ENCODE assay signal across 38 cellular contexts in the genomic region with DNA sequence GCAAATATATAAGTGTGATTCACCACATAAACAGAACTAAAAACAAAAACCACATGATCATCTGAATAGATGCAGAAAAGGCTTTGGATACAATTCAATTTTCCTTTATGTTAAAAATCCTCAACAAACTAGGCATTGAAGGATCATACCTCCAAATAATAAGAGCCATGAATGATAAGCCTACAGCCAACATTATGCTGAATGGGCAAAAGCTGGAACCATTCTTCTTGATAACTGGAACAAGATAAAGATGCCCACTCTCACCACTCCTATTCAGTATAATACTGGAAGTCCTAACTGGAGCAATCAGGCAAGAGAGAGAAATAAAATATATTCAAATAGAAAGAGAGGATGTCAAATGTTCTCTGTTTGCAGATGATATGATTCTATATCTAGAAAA. TPM values are rescaled to one million over a fixed set of nuclear protein-coding genes. Genes with fewer than 3 reads are reported as not detected.
"Had no signal": no experiment of that assay in that cellular context is flagged by ENCODE, and none has a peak within 500 bp of the region (broad histone marks: within the 10 kb centered on the region; RNA-seq: fewer than 3 reads in every experiment).

No MANE protein-coding gene starts in this region.

- H3K27me3 ChIP-seq: adrenal gland, ascending aorta, body of pancreas, brain microvascular endothelial cell, breast epithelium, cardiac muscle cell had no signal

- H3K4me3 ChIP-seq: adrenal gland, ascending aorta, body of pancreas, breast epithelium, cardiac muscle cell had no signal

- ATAC-seq: activated naive CD4-positive, alpha-beta T cell treated with anti-CD3 and anti-CD28 coated beads, Interleukin-2, amount 50 U/mL, for 72 hours; activated naive CD8-positive, alpha-beta T cell treated with anti-CD3 and anti-CD28 coated beads, Interleukin-2, amount 50 U/mL, for 24 hours; activated T-cell treated with anti-CD3 and anti-CD28 coated beads, Interleukin-2, amount 50 U/mL, for 4 hours; activated T-cell treated with anti-CD3 and anti-CD28 coated beads, Interleukin-2, amount 50 U/mL, for 72 hours; activated T-helper 17 cell treated with anti-CD3 and anti-CD28 coated beads, Interleukin-2, amount 50 U/mL, for 72 hours; body of pancreas had no signal

- H3K9me3 ChIP-seq: adrenal gland had no signal

- H3K4me1 ChIP-seq: adrenal gland, ascending aorta, body of pancreas, breast epithelium had no signal

- H3K27ac ChIP-seq: adrenal gland, ascending aorta, body of pancreas, brain microvascular endothelial cell, breast epithelium, cardiac muscle cell had no signal

- H3K36me3 ChIP-seq: adrenal gland, ascending aorta, brain microvascular endothelial cell, breast epithelium, cardiac muscle cell had no signal

- DNase-seq: activated effector memory CD4-positive, alpha-beta T cell treated with anti-CD3 and anti-CD28 coated beads, Interleukin-2, amount 50 U/mL, for 16 hours; activated effector memory CD4-positive, alpha-beta T cell treated with Interleukin-2 at 50 U/mL for 16 hours; activated gamma-delta T cell; activated gamma-delta T cell treated with Interleukin-2 at 50 U/mL for 16 hours; activated naive CD4-positive, alpha-beta T cell; activated naive CD4-positive, alpha-beta T cell treated with anti-CD3 and anti-CD28 coated beads for 36 hours; activated naive CD4-positive, alpha-beta T cell treated with anti-CD3 and anti-CD28 coated beads, Interleukin-2, amount 10 ng/mL, durations not matched to agents 7 days and 5 days; activated naive CD4-positive, alpha-beta T cell treated with anti-CD3 and anti-CD28 coated beads, Interleukin-2, amount 50 U/mL, for 16 hours; activated naive CD4-positive, alpha-beta T cell treated with Interleukin-2 at 50 U/mL for 16 hours; activated naive CD8-positive, alpha-beta T cell treated with anti-CD3 and anti-CD28 coated beads for 36 hours; activated naive CD8-positive, alpha-beta T cell treated with anti-CD3 and anti-CD28 coated beads, Interleukin-2, amount 10 ng/mL, durations not matched to agents 7 days and 5 days; activated naive CD8-positive, alpha-beta T cell treated with anti-CD3 and anti-CD28 coated beads, Interleukin-2, amount 50 U/mL, for 24 hours; activated T-cell treated with anti-CD3 and anti-CD28 coated beads, Interleukin-2, amount 50 U/mL, for 24 hours; activated T-cell treated with anti-CD3 and anti-CD28 coated beads, Interleukin-2, amount 50 U/mL, for 4 hours; activated T-cell treated with anti-CD3 and anti-CD28 coated beads, Interleukin-2, amount 50 U/mL, for 48 hours; activated T-cell treated with anti-CD3 and anti-CD28 coated beads, Interleukin-2, amount 50 U/mL, for 72 hours; adrenal gland; amniotic stem cell; amygdala; anterior cingulate cortex; aorta; body of pancreas; brain microvascular endothelial cell; caudate nucleus; central memory CD4-positive, alpha-beta T cell; cerebellar nuclear complex had no signal

- FAIRE-seq: astrocyte, bronchial epithelial cell had no signal

RNA-seq across cellular contexts. Expression of a gene that starts 33.8 kb away (rescaled TPM):
- total RNA-seq: activated naive CD4-positive, alpha-beta T cell treated with anti-CD3 and anti-CD28 coated beads for 36 hours; activated naive CD4-positive, alpha-beta T cell treated with anti-CD3 and anti-CD28 coated beads, Interleukin-2, amount 50 U/mL, for 72 hours; activated naive CD8-positive, alpha-beta T cell treated with anti-CD3 and anti-CD28 coated beads for 36 hours; activated naive CD8-positive, alpha-beta T cell treated with anti-CD3 and anti-CD28 coated beads, Interleukin-2, amount 10 ng/mL, durations not matched to agents 7 days and 5 days; activated T-cell treated with anti-CD3 and anti-CD28 coated beads, Interleukin-2, amount 50 U/mL, for 4 hours; activated T-cell treated with anti-CD3 and anti-CD28 coated beads, Interleukin-2, amount 50 U/mL, for 72 hours; activated T-helper 1 cell treated with anti-CD3 and anti-CD28 coated beads, Interleukin-12 subunit alpha, Interleukin-12 subunit beta, Interleukin-2, Interleukin-4 antibody, amounts not matched to agents 30 ng/mL and 10 ng/mL and 1 ng/mL, durations not matched to agents 14 hours and 24 hours and 36 hours; activated T-helper 17 cell treated with anti-CD3 and anti-CD28 coated beads, Interleukin-2, amount 50 U/mL, for 72 hours; activated T-helper 2 cell treated with anti-CD3 and anti-CD28 coated beads, Interferon-gamma antibody, Interleukin-2, Interleukin-4, amounts not matched to agents 10 μg/mL and 5 μg/mL and 100 μg/mL, durations not matched to agents 14 hours and 24 hours and 36 hours; ascending aorta; astrocyte; breast epithelium; bronchial epithelial cell; cardiac septum; chondrocyte had no signal
- polyA plus RNA-seq: adipose tissue, cardiac muscle cell had no signal
